Comparison of ENCODE assay signal across 8 cellular contexts in the genomic region with DNA sequence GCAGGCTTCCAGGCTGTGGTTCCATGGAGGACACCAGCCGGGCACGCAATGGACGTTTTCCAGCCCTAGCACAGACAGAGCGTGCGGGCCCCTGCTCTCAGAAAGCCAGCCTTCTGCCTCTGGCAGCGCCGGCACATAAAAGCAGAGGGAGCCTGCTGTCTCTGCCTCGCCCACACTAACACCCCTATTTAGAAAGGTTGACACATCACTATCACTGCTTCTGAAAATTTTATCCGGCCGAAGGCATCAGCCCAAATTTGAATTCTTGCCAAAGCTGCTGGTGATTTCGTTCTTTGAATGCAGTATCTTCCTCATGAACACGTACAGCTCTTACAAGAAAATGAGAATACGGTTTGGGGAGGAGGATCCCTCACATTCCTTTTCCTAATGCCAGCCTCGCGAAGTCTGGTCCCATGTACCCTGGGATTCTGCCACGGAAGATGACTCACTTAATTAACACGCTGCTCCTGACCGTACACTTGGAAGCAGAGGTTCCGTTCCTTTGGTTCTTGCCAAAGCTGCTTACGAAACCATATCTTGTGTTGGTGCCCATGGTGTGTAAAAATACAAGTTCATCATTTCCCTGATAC. TPM values are rescaled to one million over a fixed set of nuclear protein-coding genes. Genes with fewer than 3 reads are reported as not detected.
DNase-seq lines count a peak whose midpoint lies in the region; ATAC-seq and TF ChIP-seq lines count a peak whose summit lies in the region.

No MANE protein-coding gene starts in this region.

- no peaks in the 10 kb centered on the region for H3K9me3 ChIP-seq in SU-DHL-6 (ENCODE audit: insufficient read depth, low read length)
- no peaks in the 10 kb centered on the region for H3K9me3 ChIP-seq in muscle layer of duodenum (ENCODE audit: control insufficient read depth in 1 of 2, low read length in 2 of 2)
- H3K9me3 ChIP-seq in aorta (ENCODE audit: control insufficient read depth, low read length): no peaks in the 10 kb centered on the region

- H3K9me3 Mint-ChIP-seq in activated T-cell treated with anti-CD3 and anti-CD28 coated beads, Interleukin-2, amount 50 U/mL, for 24 hours: no peaks in the 10 kb centered on the region

- H3K9me2 ChIP-seq in SU-DHL-6 (replicated peaks; ENCODE audit: insufficient read depth, low read length): no peaks in the 10 kb centered on the region

- H3K4me1 ChIP-seq in muscle layer of duodenum (ENCODE audit: control insufficient read depth in 1 of 2, insufficient read depth in 2 of 2, low read length in 2 of 2) (peaks cover 0 to 23% of the 10 kb centered on the region in 2 donors), aorta (ENCODE audit: control insufficient read depth in 1 of 2, insufficient read depth in 2 of 2, low read length in 2 of 2) (no peaks in the 10 kb centered on the region)

- no peak overlapping the region for H3K9ac ChIP-seq in SU-DHL-6 (ENCODE audit: low read length)

- peaks cover 14% of the 10 kb centered on the region for H3K79me2 ChIP-seq in SU-DHL-6 (ENCODE audit: insufficient read depth, low read length)

- H3K4me3 ChIP-seq in SU-DHL-6 (ENCODE audit: insufficient read depth, low read length, poor library complexity, severe bottlenecking): peak overlapping the region; percentile 42
- peak overlapping the region; percentile 90 for H3K4me3 ChIP-seq in epithelial cell of proximal tubule (ENCODE audit: low read depth, low read length)
- H3K4me3 ChIP-seq in muscle layer of duodenum (ENCODE audit: low read depth in 1 of 2, low read length in 2 of 2): peak overlapping the region; percentile 59 to 70
- peak overlapping the region; percentile 8 to 30 for H3K4me3 ChIP-seq in aorta (ENCODE audit: low read length in 2 of 2)

- H2AFZ ChIP-seq in SU-DHL-6 (ENCODE audit: low read depth, low read length, severe bottlenecking): no peak overlapping the region

- H3K27me3 Mint-ChIP-seq in activated T-cell treated with anti-CD3 and anti-CD28 coated beads, Interleukin-2, amount 50 U/mL, for 24 hours: peaks cover 11% of the 10 kb centered on the region

- TF ChIP-seq CTCF in SU-DHL-6 (IDR thresholded peaks at IDR 0.05; ENCODE audit: insufficient read depth, low read length, poor library complexity, severe bottlenecking): no peak
- no peak for TF ChIP-seq CTCF in epithelial cell of proximal tubule (conservative IDR thresholded peaks at IDR 0.05; ENCODE audit: low read depth, low read length)

- intact Hi-C loops in aorta (cut with DNase I): no loop called here

- no peaks in the 10 kb centered on the region for H3K36me3 ChIP-seq in SU-DHL-6 (ENCODE audit: low read length)
- H3K36me3 ChIP-seq in muscle layer of duodenum (ENCODE audit: control insufficient read depth in 1 of 2, insufficient read depth in 2 of 2, low read length in 2 of 2): no peaks in the 10 kb centered on the region
- H3K36me3 ChIP-seq in aorta (ENCODE audit: control insufficient read depth in 1 of 2, insufficient read depth in 2 of 2, low read length in 1 of 2): no peaks in the 10 kb centered on the region

- H3K27ac ChIP-seq in SU-DHL-6 (ENCODE audit: low read depth, low read length) (no peak overlapping the region), muscle layer of duodenum (ENCODE audit: low read length) (peak overlapping the region; percentile 75), aorta (ENCODE audit: low read depth in 1 of 2, low read length in 2 of 2) (peak overlapping the region; percentile 62 to 80)

- ATAC-seq in aorta (ENCODE audit: low FRiP score): peak; percentile 87

- peak overlapping the region; percentile 57 for H3K4me2 ChIP-seq in SU-DHL-6 (ENCODE audit: low read depth, low read length, poor library complexity, severe bottlenecking)

- H4K20me1 ChIP-seq in SU-DHL-6 (ENCODE audit: low read depth, low read length): peaks cover 3% of the 10 kb centered on the region; the same call in 1 of the 2 replicates

- peaks cover 35% of the 10 kb centered on the region for H3K4me1 Mint-ChIP-seq in activated T-cell treated with anti-CD3 and anti-CD28 coated beads, Interleukin-2, amount 50 U/mL, for 24 hours (ENCODE audit: low read depth)

- peak overlapping the region; percentile 80 for H3K4me3 Mint-ChIP-seq in activated T-cell treated with anti-CD3 and anti-CD28 coated beads, Interleukin-2, amount 50 U/mL, for 24 hours

- 0 out of 2 replicates have a peak, but pooled peaks cover 8% of the 10 kb centered on the region for H3F3A ChIP-seq in SU-DHL-6 (ENCODE audit: insufficient read depth)

- DNase-seq in activated T-cell treated with anti-CD3 and anti-CD28 coated beads, Interleukin-2, amount 50 U/mL, for 24 hours: no peak
- DNase-seq in activated T-cell treated with anti-CD3 and anti-CD28 coated beads, Interleukin-2, amount 50 U/mL, for 48 hours: no peak
- peak; percentile 88 for DNase-seq in epithelial cell of proximal tubule (ENCODE audit: low read depth)
- DNase-seq in aorta: peak in 1 of 2 donors; percentile 74
- DNase-seq in NOMO-1 treated with dmso at 0.1 percent for 144 hours (lab: John Stamatoyannopoulos, UW; ENCODE audit: unreplicated experiment): no peak
- DNase-seq in stimulated activated CD4-positive, alpha-beta T cell treated with anti-CD3 and anti-CD28 coated beads, Interleukin-2, amount 100 ng/mL, for 48 hours: no peak

- H3K27ac Mint-ChIP-seq in activated T-cell treated with anti-CD3 and anti-CD28 coated beads, Interleukin-2, amount 50 U/mL, for 24 hours: peak overlapping the region; percentile 50

- H3K27me3 ChIP-seq in SU-DHL-6 (ENCODE audit: low read length): no peaks in the 10 kb centered on the region
- no peaks in the 10 kb centered on the region for H3K27me3 ChIP-seq in muscle layer of duodenum (ENCODE audit: low read depth, low read length)
- no peaks in the 10 kb centered on the region for H3K27me3 ChIP-seq in aorta (ENCODE audit: control insufficient read depth in 1 of 2, insufficient read depth in 2 of 2, low read length in 1 of 2)

- peaks cover 17% of the 10 kb centered on the region for H3K36me3 Mint-ChIP-seq in activated T-cell treated with anti-CD3 and anti-CD28 coated beads, Interleukin-2, amount 50 U/mL, for 24 hours (ENCODE audit: low read depth)

- WGBS in aorta, 2 donors: 7 to 9% methylated on average over 20 of the region's 20 CpGs

RNA-seq across cellular contexts. Expression of a gene that starts 1.3 kb away (rescaled TPM):
- total RNA-seq in epithelial cell of proximal tubule: 26.6 and 29.1 TPM in 2 replicates
- 10 to 100 TPM; 60.5 to 63.3 TPM for total RNA-seq in aorta
- polyA plus RNA-seq in aorta: 10 to 100 TPM; 22.0 to 68.8 TPM

RNA-seq across cellular contexts. Expression of a gene that starts 22.4 kb away (rescaled TPM):
- 12.9 and 20.8 TPM in 2 replicates for total RNA-seq in epithelial cell of proximal tubule
- total RNA-seq in aorta: 10 to 100 TPM; 10.9 to 15.9 TPM
- 10 to 100 TPM; 16.2 to 21.8 TPM for polyA plus RNA-seq in aorta

RNA-seq across cellular contexts. Expression of a gene that starts 27.1 kb away (rescaled TPM):
- total RNA-seq in epithelial cell of proximal tubule (82.3 and 93.2 TPM in 2 replicates), aorta (10 to 100 TPM; 65.6 to 81.9 TPM)
- polyA plus RNA-seq in aorta: 100 to 1,000 TPM in 1 of 2 donors, 10 to 100 TPM in 1; 95.5 to 128 TPM

RNA-seq across cellular contexts. Expression of a gene that starts 42.4 kb away (rescaled TPM):
- 69.3 and 87.2 TPM in 2 replicates for total RNA-seq in epithelial cell of proximal tubule
- total RNA-seq in aorta: 10 to 100 TPM; 38.9 to 39.0 TPM
- polyA plus RNA-seq in aorta: 10 to 100 TPM; 27.4 to 41.4 TPM

RNA-seq across cellular contexts. Expression of a gene that starts 53.8 kb away (rescaled TPM):
- total RNA-seq in epithelial cell of proximal tubule: 188 and 253 TPM in 2 replicates
- 10 to 100 TPM; 35.5 to 38.0 TPM for total RNA-seq in aorta
- 100 to 1,000 TPM in 1 of 2 donors, 10 to 100 TPM in 1; 42.6 to 107 TPM for polyA plus RNA-seq in aorta

Comparison
In these comparisons a context has a peak if more than half of its experiments do, and no peak if none do; other contexts are left out.
1. H3K4me3 ChIP-seq: peak in every context shown above with its lines; median percentile 90 in epithelial cell of proximal tubule; 64 in muscle layer of duodenum; 42 in SU-DHL-6; 19 in aorta.